Comparison of ENCODE assay signal across 8 cellular contexts in genomic region chr5:94111209-94112004, GRCh38.
DNase-seq lines count a peak whose midpoint lies in the region; ATAC-seq, FAIRE-seq and TF ChIP-seq lines count a peak whose summit lies in the region.

No MANE protein-coding gene starts in this region.

- peak; percentile 79 for FAIRE-seq in keratinocyte (lab: Jason Lieb, UNC)

- dilution Hi-C loops in keratinocyte (cut with MboI; ENCODE audit: extremely low pct_ligation_motif_present, low sequenced_read_pairs), result no loop called here

- H3K4me3 ChIP-seq in keratinocyte (ENCODE audit: control insufficient read depth in 2 of 3, extremely low read depth in 1 of 3, insufficient read depth in 2 of 3, low read depth in 1 of 3, low read length in 3 of 3), result peak overlapping the region; percentile 80 to 92 (median 88)

- H3K4me1 ChIP-seq in keratinocyte (ENCODE audit: control insufficient read depth, extremely low read depth, insufficient read depth, low read length), result peaks cover 6% of the 10 kb centered on the region

- peak in 2 of 3 experiments; percentile 12 to 23 for TF ChIP-seq CTCF in keratinocyte (optimal IDR thresholded peaks at IDR 0.05 in 1 of 3, IDR thresholded peaks at IDR 0.05 in 1 of 3, conservative IDR thresholded peaks at IDR 0.05 in 1 of 3; ENCODE audit: extremely low read depth in 1 of 3, insufficient read depth in 2 of 3, low read length in 3 of 3)

- H3K36me3 ChIP-seq in keratinocyte (ENCODE audit: control insufficient read depth in 2 of 2, extremely low read depth in 1 of 2, insufficient read depth in 2 of 2, low read length in 2 of 2), result no peaks in the 10 kb centered on the region

- H3K9ac ChIP-seq in keratinocyte (ENCODE audit: control insufficient read depth, extremely low read depth, insufficient read depth, low read length), result peak overlapping the region; percentile 91

- no peaks in the 10 kb centered on the region for H3K27me3 ChIP-seq in keratinocyte (ENCODE audit: control insufficient read depth, extremely low read depth, insufficient read depth, low read length)

- H3K27ac ChIP-seq in keratinocyte (ENCODE audit: control insufficient read depth, insufficient read depth, low read length), result peak overlapping the region; percentile 82

- no peaks in the 10 kb centered on the region for H3K9me3 ChIP-seq in keratinocyte (ENCODE audit: control insufficient read depth, low read depth, low read length)

- no peaks in the 10 kb centered on the region for H3K9me1 ChIP-seq in keratinocyte (ENCODE audit: control insufficient read depth, extremely low read depth, insufficient read depth, low read length)

- DNase-seq in AML-193 (lab: John Stamatoyannopoulos, UW), result peak; percentile 91 to 92
- peak; percentile 91 to 95 for DNase-seq in NCI-H446 (lab: John Stamatoyannopoulos, UW)
- peak; percentile 39 to 55 for DNase-seq in cerebellar nuclear complex (lab: John Stamatoyannopoulos, UW)
- peak; percentile 56 for DNase-seq in keratinocyte (ENCODE audit: low read depth, low spot score)
- peak; percentile 87 to 90 (median 90) for DNase-seq in stimulated activated CD4-positive, alpha-beta T cell treated with anti-CD3 and anti-CD28 coated beads, Interleukin-12 subunit alpha, Interleukin-12 subunit beta, amount 100 ng/mL, for 48 hours (ENCODE audit: low read depth in 2 of 3, low spot score in 1 of 3)

- H2AFZ ChIP-seq in keratinocyte (ENCODE audit: control insufficient read depth, low read length), result peak overlapping the region; percentile 98

- H3K79me2 ChIP-seq in keratinocyte (ENCODE audit: control insufficient read depth, insufficient read depth, low read length), result peaks cover 17% of the 10 kb centered on the region

- ATAC-seq in GM19043 (IDR thresholded peaks at IDR 0.05; ENCODE audit: low read depth, unreplicated experiment), result peak; percentile 99
- ATAC-seq in HG03354 (IDR thresholded peaks at IDR 0.05; ENCODE audit: poor library complexity, severe bottlenecking, unreplicated experiment), result peak; percentile 100
- peak; percentile 99 for ATAC-seq in activated CD4-positive, CD25-positive, alpha-beta regulatory T cell treated with anti-CD3 and anti-CD28 coated beads, Interleukin-2, amount 50 U/mL, for 24 hours

- no peaks in the 10 kb centered on the region for H4K20me1 ChIP-seq in keratinocyte (ENCODE audit: control insufficient read depth, extremely low read depth, insufficient read depth, low read length)

- peak overlapping the region; percentile 94 for H3K4me2 ChIP-seq in keratinocyte (ENCODE audit: control insufficient read depth, extremely low read depth, insufficient read depth, low read depth, low read length)

Comparison
In these comparisons a context has a peak if more than half of its experiments do, and no peak if none do; other contexts are left out.
1. Peak in every context shown above with its lines: DNase-seq, ATAC-seq, H3K4me3 ChIP-seq and H3K27ac ChIP-seq.